ENCODE assay signal across 9 cellular contexts in genomic region chr11:13963169-13963948, GRCh38. TPM values are rescaled to one million over a fixed set of nuclear protein-coding genes. Genes with fewer than 3 reads are reported as not detected.
DNase-seq lines count a peak whose midpoint lies in the region; ATAC-seq and TF ChIP-seq lines count a peak whose summit lies in the region.
"Had no signal": no experiment of that assay in that cellular context is flagged by ENCODE, and none has a peak within 500 bp of the region (broad histone marks: within the 10 kb centered on the region; RNA-seq: fewer than 3 reads in every experiment).

No MANE protein-coding gene starts in this region.

- intact Hi-C loops in left colon (cut with DNase I, micrococcal nuclease) = no loop called here

- no peaks in the 10 kb centered on the region for H3K36me3 Mint-ChIP-seq in stimulated activated naive B cell treated with anti-CD40 and anti-IgM and Interleukin-4, amounts not matched to agents 10 μg/mL and 1 μg/mL and 100 μg/mL, for 72 hours

- in situ Hi-C loops in astrocyte of the cerebellum (cut with HindIII; ENCODE audit: low sequenced_read_pairs) = no loop called here

- H3K27me3 Mint-ChIP-seq in stimulated activated naive B cell treated with anti-CD40 and anti-IgM and Interleukin-4, amounts not matched to agents 10 μg/mL and 1 μg/mL and 100 μg/mL, for 72 hours = peaks cover 52 to 67% of the 10 kb centered on the region in 2 donors

- H3K9me3 Mint-ChIP-seq in stimulated activated naive B cell treated with anti-CD40 and anti-IgM and Interleukin-4, amounts not matched to agents 10 μg/mL and 1 μg/mL and 100 μg/mL, for 72 hours = no peaks in the 10 kb centered on the region

- H3K4me1 Mint-ChIP-seq in stimulated activated naive B cell treated with anti-CD40 and anti-IgM and Interleukin-4, amounts not matched to agents 10 μg/mL and 1 μg/mL and 100 μg/mL, for 72 hours = peaks cover 10 to 14% of the 10 kb centered on the region in 2 donors

- H3K27ac Mint-ChIP-seq in stimulated activated naive B cell treated with anti-CD40 and anti-IgM and Interleukin-4, amounts not matched to agents 10 μg/mL and 1 μg/mL and 100 μg/mL, for 72 hours = no peak overlapping the region

- H3K4me3 Mint-ChIP-seq in stimulated activated naive B cell treated with anti-CD40 and anti-IgM and Interleukin-4, amounts not matched to agents 10 μg/mL and 1 μg/mL and 100 μg/mL, for 72 hours = peak overlapping the region; percentile 55 to 76

- H3K4me3 ChIP-seq in astrocyte of the cerebellum (ENCODE audit: low read depth, low read length) = peak overlapping the region; percentile 29

- DNase-seq in NCI-H345 treated with DMSO at 0.1 percent for 48 hours (lab: John Stamatoyannopoulos, UW; ENCODE audit: unreplicated experiment) (peak; percentile 10), NCI-H345 (lab: John Stamatoyannopoulos, UW) (no peak), astrocyte of the cerebellum (ENCODE audit: low read depth) (no peak), left colon (peak in 1 of 2 donors; percentile 55), inferior parietal cortex (ENCODE audit: extremely low spot score) (no peak)
- DNase-seq in stimulated activated naive B cell treated with anti-CD40 and anti-IgM and Interleukin-4, amounts not matched to agents 10 μg/mL and 1 μg/mL and 100 μg/mL, for 72 hours = peak; percentile 33

- peak; percentile 34 for ATAC-seq in left colon
- ATAC-seq in stimulated activated naive B cell treated with anti-CD40 and anti-IgM and Interleukin-4, amounts not matched to agents 10 μg/mL and 1 μg/mL and 100 μg/mL, for 72 hours (replicated peaks) = peak; percentile 85 to 88
- no peak for ATAC-seq in HG02981 (IDR thresholded peaks at IDR 0.05; ENCODE audit: unreplicated experiment)
- no peak for ATAC-seq in HG03025 (IDR thresholded peaks at IDR 0.05; ENCODE audit: low FRiP score, unreplicated experiment)

- no peak for TF ChIP-seq CTCF in astrocyte of the cerebellum (IDR thresholded peaks at IDR 0.05; ENCODE audit: low read depth, low read length, missing control alignments)

RNA-seq across cellular contexts. Expression of gene SPON1, which starts 0.8 kb away (rescaled TPM):
- 10 to 100 TPM; 86.7 to 87.0 TPM for total RNA-seq in left colon
- total RNA-seq: LHCN-M2 had no signal

Comparison
In these comparisons a context has a peak if more than half of its experiments do, and no peak if none do; other contexts are left out.
1. DNase-seq: peak in NCI-H345 treated with DMSO at 0.1 percent for 48 hours (single experiment) and stimulated activated naive B cell treated with anti-CD40 and anti-IgM and Interleukin-4, amounts not matched to agents 10 μg/mL and 1 μg/mL and 100 μg/mL, for 72 hours (single experiment); none in NCI-H345 (single experiment), astrocyte of the cerebellum (single experiment) and inferior parietal cortex (single experiment).
2. ATAC-seq: peak in left colon (single experiment) and stimulated activated naive B cell treated with anti-CD40 and anti-IgM and Interleukin-4, amounts not matched to agents 10 μg/mL and 1 μg/mL and 100 μg/mL, for 72 hours (2 of 2); none in HG02981 (single experiment) and HG03025 (single experiment).